6 cellular contexts compared by ENCODE assay signal in the genomic region with DNA sequence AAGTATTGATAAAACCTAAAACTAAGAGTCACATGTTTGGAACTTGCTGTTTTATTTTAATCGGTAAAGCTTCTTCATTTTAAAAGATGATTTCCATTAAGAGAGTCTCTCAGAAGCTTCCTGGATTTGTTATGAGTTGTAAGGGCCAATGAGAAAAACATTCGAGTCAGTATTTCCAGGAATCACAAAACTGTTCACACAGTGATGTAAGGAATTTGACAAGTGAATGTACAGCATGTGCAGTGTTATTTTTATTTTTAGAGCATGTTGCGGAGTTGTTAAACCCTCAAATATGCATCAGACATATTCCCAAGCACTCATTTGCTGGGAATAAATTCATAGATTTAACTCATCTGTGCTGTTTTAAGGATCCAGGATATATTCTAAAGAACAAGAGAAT. TPM values are rescaled to one million over a fixed set of nuclear protein-coding genes. Genes with fewer than 3 reads are reported as not detected.
DNase-seq lines count a peak whose midpoint lies in the region; ATAC-seq, FAIRE-seq and TF ChIP-seq lines count a peak whose summit lies in the region.
"Not testable (repeated sequence)": the region's sequence is repeated elsewhere in the genome, so short reads cannot be mapped to it uniquely, and the experiment has no call there.

No MANE protein-coding gene starts in this region.

- H3K36me3 ChIP-seq in gastroesophageal sphincter, tibial artery: not testable (repeated sequence)

- not testable (repeated sequence) for H3K4me3 ChIP-seq in gastroesophageal sphincter, tibial artery

- not testable (repeated sequence) for H3K27me3 Mint-ChIP-seq in chondrocyte (ENCODE audit: low read depth); osteocyte (ENCODE audit: unreplicated experiment)

- H3K36me3 Mint-ChIP-seq in chondrocyte (ENCODE audit: low read depth); osteocyte (ENCODE audit: unreplicated experiment): not testable (repeated sequence)

- ATAC-seq in gastroesophageal sphincter (peak; percentile 62), left ventricle myocardium superior (peak; percentile 52)

- H3K4me1 Mint-ChIP-seq in chondrocyte (ENCODE audit: low read depth): peaks cover 23% of the 10 kb centered on the region
- not testable (repeated sequence) for H3K4me1 Mint-ChIP-seq in osteocyte (ENCODE audit: unreplicated experiment)

- H3K27ac ChIP-seq in gastroesophageal sphincter (peak overlapping the region in 2 of 4 donors; percentile 47 to 57), tibial artery (peak overlapping the region; percentile 50 to 53)

- not testable (repeated sequence) for H3K9me3 ChIP-seq in gastroesophageal sphincter, tibial artery

- WGBS in gastroesophageal sphincter (ENCODE audit: low coverage in 1 of 2), 2 donors: 6 to 35% methylated on average over 2 to 3 of the region's 3 CpGs

- TF ChIP-seq POLR2A in gastroesophageal sphincter (IDR thresholded peaks at IDR 0.05): not testable (repeated sequence)

- TF ChIP-seq CTCF in chondrocyte (IDR thresholded peaks at IDR 0.05); gastroesophageal sphincter (IDR thresholded peaks at IDR 0.05); osteocyte (IDR thresholded peaks at IDR 0.05); tibial artery (IDR thresholded peaks at IDR 0.05): not testable (repeated sequence)

- not testable (repeated sequence) for H3K4me1 ChIP-seq in gastroesophageal sphincter
- peaks cover 0 to 12% (median 1%) of the 10 kb centered on the region in 4 donors for H3K4me1 ChIP-seq in tibial artery

- not testable (repeated sequence) for H3K9me3 Mint-ChIP-seq in chondrocyte (ENCODE audit: low read depth); osteocyte (ENCODE audit: unreplicated experiment)

- not testable (repeated sequence) for H3K4me3 Mint-ChIP-seq in chondrocyte (ENCODE audit: unreplicated experiment); osteocyte (ENCODE audit: unreplicated experiment)

- not testable (repeated sequence) for DNase-seq in chondrocyte (ENCODE audit: low spot score); left ventricle myocardium superior; osteocyte (ENCODE audit: extremely low spot score, unreplicated experiment); tibial artery

- not testable (repeated sequence) for H3K27me3 ChIP-seq in gastroesophageal sphincter, tibial artery

- peak; percentile 6 for FAIRE-seq in G401.6 (lab: Jason Lieb, UNC)

- peak overlapping the region; percentile 89 for H3K27ac Mint-ChIP-seq in chondrocyte (ENCODE audit: unreplicated experiment)
- H3K27ac Mint-ChIP-seq in osteocyte (ENCODE audit: unreplicated experiment): peak overlapping the region; percentile 21

- not testable (repeated sequence) for TF ChIP-seq EP300 in gastroesophageal sphincter (IDR thresholded peaks at IDR 0.05)

- intact Hi-C loops in left ventricle myocardium superior (cut with micrococcal nuclease); tibial artery (cut with DNase I; ENCODE audit: low total_unique reads): not testable (repeated sequence)

RNA-seq across cellular contexts. Expression of gene RXYLT1, which starts 46.1 kb away (rescaled TPM):
- total RNA-seq in chondrocyte (14.4 to 18.5 TPM (median 14.8 TPM) in 3 replicates), gastroesophageal sphincter (10 to 100 TPM; 15.4 to 36.3 (median 20.4) TPM), left ventricle myocardium superior (15.5 TPM), osteocyte (18.6 and 22.2 TPM in 2 replicates)
